Comparison of ENCODE assay signal across 25 cellular contexts in genomic region chr18:47992266-47992665, GRCh38.
"Had no signal": no experiment of that assay in that cellular context is flagged by ENCODE, and none has a peak within 500 bp of the region (broad histone marks: within the 10 kb centered on the region; RNA-seq: fewer than 3 reads in every experiment).

No MANE protein-coding gene starts in this region.

- H3K36me3 ChIP-seq: ovary, right lobe of liver, sigmoid colon, stomach, thoracic aorta, thyroid gland, tibial nerve, upper lobe of left lung, vagina had no signal

- H3K27me3 ChIP-seq: ovary, right lobe of liver, sigmoid colon, thyroid gland, tibial nerve, upper lobe of left lung, vagina had no signal

- H3K79me2 ChIP-seq: parathyroid adenoma had no signal

- DNase-seq: nephron progenitor cell; occipital lobe; ovary; posterior cingulate gyrus; psoas muscle; right cardiac atrium; right lobe of liver; sigmoid colon; small intestine; stimulated activated CD4-positive, alpha-beta T cell treated with anti-CD3 and anti-CD28 coated beads, Interleukin-15, amount 100 ng/mL, for 24 hours; stimulated activated CD4-positive, alpha-beta T cell treated with anti-CD3 and anti-CD28 coated beads, Interleukin-2, amount 100 ng/mL, for 24 hours; stimulated activated CD4-positive, alpha-beta T cell treated with anti-CD3 and anti-CD28 coated beads, Interleukin-2, amount 100 ng/mL, for 48 hours; stimulated activated CD4-positive, alpha-beta T cell treated with anti-CD3 and anti-CD28 coated beads, Interleukin-4, amount 100 ng/mL, for 24 hours; stimulated activated naive B cell treated with anti-CD40 and anti-IgM and Interleukin-4, amounts not matched to agents 10 μg/mL and 1 μg/mL and 100 μg/mL, for 72 hours; stimulated activated naive CD4-positive, alpha-beta T cell treated with Interleukin-2 at 50 U/mL for 16 hours; stomach; thyroid gland; trophoblast cell; upper lobe of left lung had no signal

- ATAC-seq: natural killer cell treated with Interleukin-12 subunit alpha and Interleukin-12 subunit beta and Interleukin-15 and Interleukin-18, amount 100 ng/mL, for 72 hours; psoas muscle; right cardiac atrium; right lobe of liver; stimulated activated effector memory CD8-positive, alpha-beta T cell treated with anti-CD3 and anti-CD28 coated beads, Interleukin-12 subunit alpha, Interleukin-12 subunit beta, amount 100 ng/mL, for 72 hours; stimulated activated naive B cell treated with anti-CD40 and anti-IgM and Interleukin-4, amounts not matched to agents 10 μg/mL and 1 μg/mL and 100 μg/mL, for 72 hours had no signal

- H3K9ac ChIP-seq: parathyroid adenoma had no signal

- H3K9me3 ChIP-seq: ovary, right lobe of liver, thyroid gland, vagina had no signal

- H3K4me3 ChIP-seq: ovary, psoas muscle, right lobe of liver, sigmoid colon, stomach, thoracic aorta, thyroid gland, tibial nerve, upper lobe of left lung, vagina had no signal

- H3K27ac ChIP-seq: ovary, parathyroid adenoma, psoas muscle, right lobe of liver, sigmoid colon, stomach, thoracic aorta, thyroid gland, tibial nerve, upper lobe of left lung, vagina had no signal

- H3K4me1 ChIP-seq: parathyroid adenoma, psoas muscle, right lobe of liver, sigmoid colon, stomach, thyroid gland, tibial nerve, upper lobe of left lung, vagina had no signal

- H2AFZ ChIP-seq: parathyroid adenoma had no signal
